ENCODE assay signal across 8 cellular contexts in genomic region chr1:51684776-51685175, GRCh38.
"Had no signal": no experiment of that assay in that cellular context is flagged by ENCODE, and none has a peak within 500 bp of the region (broad histone marks: within the 10 kb centered on the region; RNA-seq: fewer than 3 reads in every experiment).

No MANE protein-coding gene starts in this region.

- H2AFZ ChIP-seq: GM23338 had no signal

- H3K9me3 Mint-ChIP-seq: GM23338, H9 had no signal

- H3K4me3 ChIP-seq: GM23338, K562 had no signal

- DNase-seq: H9, HCEC 1CT, IMR-90 had no signal

- H3K4me2 ChIP-seq: GM23338 had no signal

- H3K27ac ChIP-seq: HL-60 had no signal

- H3K27ac Mint-ChIP-seq: GM23338, H9 had no signal

- ATAC-seq: GM23338, K562 had no signal

- H3K4me3 Mint-ChIP-seq: GM23338, H9 had no signal

- FAIRE-seq: H1, H54, K562 had no signal
